ENCODE assay signal across 11 cellular contexts in the genomic region with DNA sequence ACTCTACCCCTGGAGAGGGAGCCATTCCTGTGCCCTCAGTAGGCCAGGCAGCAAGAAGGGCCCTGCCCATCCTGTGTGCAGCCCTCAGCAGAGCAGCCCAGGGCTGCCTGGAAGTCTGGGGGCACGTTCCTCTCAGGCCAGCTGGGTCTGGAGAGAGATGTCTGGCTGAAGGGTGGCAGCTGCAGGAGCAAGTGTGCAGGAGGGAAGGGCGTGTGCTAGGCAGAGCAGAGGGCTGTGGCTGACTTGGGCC.
DNase-seq lines count a peak whose midpoint lies in the region; ATAC-seq and TF ChIP-seq lines count a peak whose summit lies in the region.
"Had no signal": no experiment of that assay in that cellular context is flagged by ENCODE, and none has a peak within 500 bp of the region (broad histone marks: within the 10 kb centered on the region; RNA-seq: fewer than 3 reads in every experiment).

No MANE protein-coding gene starts in this region.

- peak overlapping the region in 2 of 3 donors; percentile 31 to 59 for H3K4me3 Mint-ChIP-seq in T-cell
- H3K4me3 Mint-ChIP-seq in Calu3 (ENCODE audit: low read depth, unreplicated experiment) = no peak overlapping the region

- peaks cover 63 to 73% (median 66%) of the 10 kb centered on the region in 3 donors for H3K4me1 Mint-ChIP-seq in T-cell
- H3K4me1 Mint-ChIP-seq in Calu3 (ENCODE audit: low read depth, unreplicated experiment) = no peaks in the 10 kb centered on the region

- no peak overlapping the region for H3K4me2 ChIP-seq in HCT116 (ENCODE audit: low read length)

- H3K9me3 Mint-ChIP-seq in T-cell = no peaks in the 10 kb centered on the region
- H3K9me3 Mint-ChIP-seq in Calu3 (ENCODE audit: low read depth, unreplicated experiment) = no peaks in the 10 kb centered on the region

- peak; percentile 34; the same call in 1 of the 2 replicates for ATAC-seq in HCT116
- peak; percentile 31 to 43 (median 36) for ATAC-seq in T-cell (replicated peaks in 1 of 4)
- ATAC-seq in mucosa of descending colon = peak; percentile 18
- ATAC-seq in HG02623 (IDR thresholded peaks at IDR 0.05; ENCODE audit: unreplicated experiment) = no peak
- ATAC-seq in GM18858 (IDR thresholded peaks at IDR 0.05; ENCODE audit: unreplicated experiment) = no peak

- H3K9me3 ChIP-seq in HCT116 (ENCODE audit: control insufficient read depth in 1 of 2, insufficient read depth in 1 of 2, low read depth in 1 of 2, low read length in 2 of 2) = no peaks in the 10 kb centered on the region
- H3K9me3 ChIP-seq in mucosa of descending colon = no peaks in the 10 kb centered on the region

- H3K36me3 Mint-ChIP-seq in T-cell = peaks cover 19% of the 10 kb centered on the region
- no peaks in the 10 kb centered on the region for H3K36me3 Mint-ChIP-seq in Calu3 (ENCODE audit: insufficient read depth, unreplicated experiment)

- TF ChIP-seq CTCF in HCT116 (IDR thresholded peaks at IDR 0.05 in 2 of 3, conservative IDR thresholded peaks at IDR 0.05 in 1 of 3; ENCODE audit: borderline replicate concordance in 1 of 3, insufficient read depth in 1 of 3, low read depth in 2 of 3, low read length in 2 of 3) (no peak), mucosa of descending colon (IDR thresholded peaks at IDR 0.05) (no peak), Calu3 (IDR thresholded peaks at IDR 0.05; ENCODE audit: unreplicated experiment) (no peak)

- H3K36me3 ChIP-seq in HCT116 (ENCODE audit: control insufficient read depth in 1 of 2, insufficient read depth in 2 of 2, low read length in 2 of 2) (no peaks in the 10 kb centered on the region), mucosa of descending colon (ENCODE audit: low read depth) (no peaks in the 10 kb centered on the region)

- H3K9ac ChIP-seq in HCT116 (ENCODE audit: low read length) = no peak overlapping the region
- H3K9ac ChIP-seq: parathyroid adenoma had no signal

- no peaks in the 10 kb centered on the region for H3K9me2 ChIP-seq in HCT116 (ENCODE audit: insufficient read depth)

- H3K27me3 Mint-ChIP-seq in T-cell = no peaks in the 10 kb centered on the region
- peaks cover 94% of the 10 kb centered on the region for H3K27me3 Mint-ChIP-seq in Calu3 (ENCODE audit: unreplicated experiment)

- TF ChIP-seq POLR2A in HCT116 (IDR thresholded peaks at IDR 0.05; ENCODE audit: borderline replicate concordance, extremely low read depth, insufficient read depth, insufficient read length) = no peak

- peak overlapping the region; percentile 95 for H3K27ac Mint-ChIP-seq in T-cell
- no peak overlapping the region for H3K27ac Mint-ChIP-seq in Calu3 (ENCODE audit: unreplicated experiment)

- no peak overlapping the region for H3K4me3 ChIP-seq in HCT116 (replicated peaks in 1 of 2; ENCODE audit: low read depth in 1 of 2, low read length in 2 of 2)
- no peak overlapping the region for H3K4me3 ChIP-seq in mucosa of descending colon

- H3K27ac ChIP-seq in HCT116 (ENCODE audit: low read depth, low read length) = no peak overlapping the region
- H3K27ac ChIP-seq: parathyroid adenoma had no signal

- DNase-seq in NCI-H510A treated with DMSO at 0.1 percent for 48 hours (lab: John Stamatoyannopoulos, UW) = peak; percentile 26
- DNase-seq in NCI-H510A (lab: John Stamatoyannopoulos, UW) = no peak
- no peak for DNase-seq in HCT116 (ENCODE audit: low read depth, low spot score)
- no peak for DNase-seq in T-cell
- peak in 1 of 3 donors; percentile 41 for DNase-seq in mucosa of descending colon
- no peak for DNase-seq in Calu3
- DNase-seq: activated CD4-positive, alpha-beta T cell treated with anti-CD3 and anti-CD28 coated beads, Interleukin-2, amount 50 U/mL, for 4 hours; activated naive CD4-positive, alpha-beta T cell treated with Interleukin-2 at 50 U/mL for 16 hours had no signal

- POLR2A ChIA-PET in HCT116 (lab: Charles Lee) (no interaction called here), T-cell (lab: Charles Lee) (no interaction called here)

- H3K4me1 ChIP-seq in HCT116 (ENCODE audit: control insufficient read depth in 1 of 2, insufficient read depth in 2 of 2, low read length in 2 of 2) (0 out of 4 replicates have a peak, but pooled peaks cover 0 to 3% of the 10 kb centered on the region in 2 experiments), mucosa of descending colon (ENCODE audit: low read depth) (peaks cover 4% of the 10 kb centered on the region)

- H3K27me3 ChIP-seq in HCT116 (ENCODE audit: insufficient read depth, low read length) = no peaks in the 10 kb centered on the region

- RAD21 ChIA-PET in HCT116 (lab: Charles Lee; ENCODE audit: low non-redundant PET in 1 of 2, low total read pairs in 2 of 2, uncharacterized antibody in 2 of 2, unreplicated experiment in 2 of 2) = interaction anchor here (0.6 to 4.4 kb wide), 4 partner anchors 12 to 1045 kb away, joined by 3 to 29 read pairs (median 12); no protein-coding TSS in a partner anchor

- no peak overlapping the region for H2AFZ ChIP-seq in HCT116 (ENCODE audit: low read depth, low read length, poor library complexity, severe bottlenecking)
- H2AFZ ChIP-seq: parathyroid adenoma had no signal

- CTCF ChIA-PET in HCT116 (lab: Charles Lee) (interaction anchor here (0.9 to 7.6 kb wide), 6 partner anchors 105 to 699 kb away, joined by 3 to 117 read pairs (median 5); no protein-coding TSS in a partner anchor), T-cell (lab: Charles Lee) (interaction anchor here (0.5 to 5.8 kb wide), 10 partner anchors 11 to 996 kb away, joined by 3 to 41 read pairs (median 7); no protein-coding TSS in a partner anchor), Calu3 (lab: Charles Lee) (interaction anchor here (0.6 to 2.1 kb wide), 6 partner anchors 10 to 889 kb away, joined by 3 to 33 read pairs (median 4); no protein-coding TSS in a partner anchor)

- intact Hi-C loops in HCT116 (cut with micrococcal nuclease) = loop anchor here (10.0 kb wide), 1 partner anchor 252 kb away; no protein-coding TSS in a partner anchor
- intact Hi-C loops in mucosa of descending colon (cut with DNase I, micrococcal nuclease) = loop anchor here (2.0 to 5.0 kb wide), 2 partner anchors 130 kb away; no protein-coding TSS in a partner anchor
- intact Hi-C loops in Calu3 (cut with micrococcal nuclease; ENCODE audit: unreplicated experiment) = no loop called here

- H3K79me2 ChIP-seq in HCT116 (ENCODE audit: insufficient read depth, low read length) = no peaks in the 10 kb centered on the region

- TF ChIP-seq RAD21 in HCT116 (IDR thresholded peaks at IDR 0.05; ENCODE audit: low read depth) = no peak

- BruUV-seq in HCT116 (replicated peaks; lab: Mats Ljungman, UMichigan) (no TSS peak), Calu3 (replicated peaks; lab: Mats Ljungman, UMichigan) (no TSS peak)

- H4K20me1 ChIP-seq in HCT116 (ENCODE audit: insufficient read depth) = no peaks in the 10 kb centered on the region

TF ChIP-seq in HCT116, 20 proteins besides CTCF, POLR2A, EP300 and RAD21:
- TF ChIP-seq SP1 (IDR thresholded peaks at IDR 0.05; ENCODE audit: low read depth) (no peak), FOSL1 (IDR thresholded peaks at IDR 0.05; ENCODE audit: low read depth) (no peak), EGR1 (IDR thresholded peaks at IDR 0.05; ENCODE audit: low read depth) (no peak), CBX3 (IDR thresholded peaks at IDR 0.05; ENCODE audit: low read depth) (no peak), ZFX (IDR thresholded peaks at IDR 0.05) (no peak), ZNF274 (IDR thresholded peaks at IDR 0.05; ENCODE audit: low read depth, low read length) (no peak), POLR2AphosphoS5 (IDR thresholded peaks at IDR 0.05; ENCODE audit: low read depth, low read length) (no peak), EZH2phosphoT487 (IDR thresholded peaks at IDR 0.05; ENCODE audit: borderline replicate concordance) (no peak)
- TF ChIP-seq, protein P1, sequence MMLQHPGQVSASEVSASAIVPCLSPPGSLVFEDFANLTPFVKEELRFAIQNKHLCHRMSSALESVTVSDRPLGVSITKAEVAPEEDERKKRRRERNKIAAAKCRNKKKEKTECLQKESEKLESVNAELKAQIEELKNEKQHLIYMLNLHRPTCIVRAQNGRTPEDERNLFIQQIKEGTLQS (IDR thresholded peaks at IDR 0.05) = no peak

Comparison
In these comparisons a context has a peak if more than half of its experiments do, and no peak if none do; other contexts are left out.
1. ATAC-seq: peak in HCT116 (single experiment), T-cell (4 of 4) and mucosa of descending colon (single experiment); none in HG02623 (single experiment) and GM18858 (single experiment).